In genomic region chr1:175319912-175320230, GRCh38 we compare ENCODE assay signal across 7 cellular contexts.
DNase-seq lines count a peak whose midpoint lies in the region; ATAC-seq, FAIRE-seq and TF ChIP-seq lines count a peak whose summit lies in the region.

No MANE protein-coding gene starts in this region.

- no TSS peak for BruUV-seq in HCT116 (replicated peaks; lab: Mats Ljungman, UMichigan)

- POLR2A ChIA-PET in HCT116 (lab: Charles Lee), result no interaction called here

- H3K4me3 ChIP-seq in HCT116 (replicated peaks in 1 of 2; ENCODE audit: low read depth in 1 of 2, low read length in 2 of 2) (no peak overlapping the region), pancreas (no peak overlapping the region), psoas muscle (no peak overlapping the region)

- H3K27ac ChIP-seq in HCT116 (ENCODE audit: low read depth, low read length) (no peak overlapping the region), pancreas (peak overlapping the region in 3 of 4 donors; percentile 79 to 83 (median 82)), psoas muscle (no peak overlapping the region)

- RAD21 ChIA-PET in HCT116 (lab: Charles Lee; ENCODE audit: low non-redundant PET in 1 of 2, low total read pairs in 2 of 2, uncharacterized antibody in 2 of 2, unreplicated experiment in 2 of 2), result interaction anchor here (0.7 to 2.5 kb wide), 5 partner anchors 164 to 708 kb away, joined by 3 to 15 read pairs (median 7); no protein-coding TSS in a partner anchor

- FAIRE-seq in pancreas (lab: Jason Lieb, UNC), result no peak

- no peak for TF ChIP-seq CTCF in HCT116 (IDR thresholded peaks at IDR 0.05 in 2 of 3, conservative IDR thresholded peaks at IDR 0.05 in 1 of 3; ENCODE audit: borderline replicate concordance in 1 of 3, insufficient read depth in 1 of 3, low read depth in 2 of 3, low read length in 2 of 3)
- peak; percentile 39; the same call in 1 of the 2 replicates for TF ChIP-seq CTCF in LNCAP (IDR thresholded peaks at IDR 0.05)
- TF ChIP-seq CTCF in pancreas (IDR thresholded peaks at IDR 0.05), result no peak
- no peak for TF ChIP-seq CTCF in psoas muscle (IDR thresholded peaks at IDR 0.05)

- no peak overlapping the region for H2AFZ ChIP-seq in HCT116 (ENCODE audit: low read depth, low read length, poor library complexity, severe bottlenecking)

- WGBS in pancreas, 2 donors, result 0 to 10% methylated on average over 1 of the region's 1 CpG
- WGBS in psoas muscle, 3 donors, result 3 to 4% (median 3%) methylated on average over 1 of the region's 1 CpG

- intact Hi-C loops in HCT116 (cut with micrococcal nuclease) (loop anchor here (1.0 to 10.0 kb wide), 3 partner anchors 168 to 545 kb away; no protein-coding TSS in a partner anchor), pancreas (cut with DNase I) (loop anchor here in 2 of 3 donors (5.0 kb wide), 1 partner anchor 168 kb away; no protein-coding TSS in a partner anchor), psoas muscle (cut with DNase I) (loop anchor here (1.0 to 10.0 kb wide), 4 partner anchors 165 to 293 kb away; no protein-coding TSS in a partner anchor)

- ATAC-seq in GM18867 (IDR thresholded peaks at IDR 0.05; ENCODE audit: unreplicated experiment) (peak; percentile 19), HCT116 (peak; percentile 28), pancreas (no peak), psoas muscle (no peak)

- H3K79me2 ChIP-seq in HCT116 (ENCODE audit: insufficient read depth, low read length), result no peaks in the 10 kb centered on the region

- DNase-seq in HCT116 (ENCODE audit: low read depth, low spot score) (no peak), pancreas (no peak), NCI-H526 treated with DMSO at 0.1 percent for 48 hours (lab: John Stamatoyannopoulos, UW) (no peak), psoas muscle (no peak), anterior cingulate cortex (lab: John Stamatoyannopoulos, UW) (no peak)

- H3K9me3 ChIP-seq in HCT116 (ENCODE audit: control insufficient read depth in 1 of 2, insufficient read depth in 1 of 2, low read depth in 1 of 2, low read length in 2 of 2), result no peaks in the 10 kb centered on the region
- H3K9me3 ChIP-seq in pancreas, result no peaks in the 10 kb centered on the region
- no peaks in the 10 kb centered on the region for H3K9me3 ChIP-seq in psoas muscle

- no peaks in the 10 kb centered on the region for H3K9me2 ChIP-seq in HCT116 (ENCODE audit: insufficient read depth)

- H3K9ac ChIP-seq in HCT116 (ENCODE audit: low read length), result no peak overlapping the region

- no peaks in the 10 kb centered on the region for H3K36me3 ChIP-seq in HCT116 (ENCODE audit: control insufficient read depth in 1 of 2, insufficient read depth in 2 of 2, low read length in 2 of 2)
- no peaks in the 10 kb centered on the region for H3K36me3 ChIP-seq in pancreas
- no peaks in the 10 kb centered on the region for H3K36me3 ChIP-seq in psoas muscle (ENCODE audit: insufficient read depth in 1 of 2, low read depth in 1 of 2)

- no peak for TF ChIP-seq POLR2A in HCT116 (IDR thresholded peaks at IDR 0.05; ENCODE audit: borderline replicate concordance, extremely low read depth, insufficient read depth, insufficient read length)

- H3K4me1 ChIP-seq in HCT116 (ENCODE audit: control insufficient read depth in 1 of 2, insufficient read depth in 2 of 2, low read length in 2 of 2) (peaks cover 0 to 12% of the 10 kb centered on the region in 2 experiments; a peak in 2 of 4 replicates), pancreas (peaks cover 23 to 33% (median 29%) of the 10 kb centered on the region in 3 donors), psoas muscle (peaks cover 4% of the 10 kb centered on the region)

- TF ChIP-seq RAD21 in HCT116 (IDR thresholded peaks at IDR 0.05; ENCODE audit: low read depth), result no peak

- no peak overlapping the region for H3K4me2 ChIP-seq in HCT116 (ENCODE audit: low read length)

- no peaks in the 10 kb centered on the region for H4K20me1 ChIP-seq in HCT116 (ENCODE audit: insufficient read depth)

- CTCF ChIA-PET in HCT116 (lab: Charles Lee), result interaction anchor here (1.2 to 7.3 kb wide), 6 partner anchors 12 to 195 kb away, joined by 3 to 140 read pairs (median 10); no protein-coding TSS in a partner anchor

- no peaks in the 10 kb centered on the region for H3K27me3 ChIP-seq in HCT116 (ENCODE audit: insufficient read depth, low read length)
- no peaks in the 10 kb centered on the region for H3K27me3 ChIP-seq in pancreas
- H3K27me3 ChIP-seq in psoas muscle (ENCODE audit: insufficient read depth in 3 of 3, low read length in 2 of 3), result no peaks in the 10 kb centered on the region

TF ChIP-seq in HCT116, 20 proteins besides CTCF, POLR2A, EP300 and RAD21:
- no peak for TF ChIP-seq ZNF274 (IDR thresholded peaks at IDR 0.05; ENCODE audit: low read depth, low read length)
- no peak for TF ChIP-seq SIN3A (IDR thresholded peaks at IDR 0.05; ENCODE audit: low read depth)
- no peak for TF ChIP-seq EZH2 (IDR thresholded peaks at IDR 0.05)
- no peak for TF ChIP-seq JUND (IDR thresholded peaks at IDR 0.05)
- no peak for TF ChIP-seq ELF1 (IDR thresholded peaks at IDR 0.05; ENCODE audit: borderline replicate concordance, low read depth)
- TF ChIP-seq POLR2AphosphoS5 (IDR thresholded peaks at IDR 0.05; ENCODE audit: low read depth, low read length), result no peak
- no peak for TF ChIP-seq SP1 (IDR thresholded peaks at IDR 0.05; ENCODE audit: low read depth)
- TF ChIP-seq ZFX (IDR thresholded peaks at IDR 0.05), result no peak
- TF ChIP-seq TCF7L2 (IDR thresholded peaks at IDR 0.05; ENCODE audit: borderline replicate concordance, extremely low read depth, insufficient read depth, insufficient read length), result no peak
- TF ChIP-seq SRF (IDR thresholded peaks at IDR 0.05; ENCODE audit: low read depth), result no peak
- no peak for TF ChIP-seq EZH2phosphoT487 (IDR thresholded peaks at IDR 0.05; ENCODE audit: borderline replicate concordance)
- TF ChIP-seq REST (IDR thresholded peaks at IDR 0.05; ENCODE audit: low read depth), result no peak
- no peak for TF ChIP-seq CBX3 (IDR thresholded peaks at IDR 0.05; ENCODE audit: low read depth)
- TF ChIP-seq EGR1 (IDR thresholded peaks at IDR 0.05; ENCODE audit: low read depth), result no peak
- TF ChIP-seq, protein P1, sequence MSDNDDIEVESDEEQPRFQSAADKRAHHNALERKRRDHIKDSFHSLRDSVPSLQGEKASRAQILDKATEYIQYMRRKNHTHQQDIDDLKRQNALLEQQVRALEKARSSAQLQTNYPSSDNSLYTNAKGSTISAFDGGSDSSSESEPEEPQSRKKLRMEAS (IDR thresholded peaks at IDR 0.05), result no peak
- TF ChIP-seq, protein P2, sequence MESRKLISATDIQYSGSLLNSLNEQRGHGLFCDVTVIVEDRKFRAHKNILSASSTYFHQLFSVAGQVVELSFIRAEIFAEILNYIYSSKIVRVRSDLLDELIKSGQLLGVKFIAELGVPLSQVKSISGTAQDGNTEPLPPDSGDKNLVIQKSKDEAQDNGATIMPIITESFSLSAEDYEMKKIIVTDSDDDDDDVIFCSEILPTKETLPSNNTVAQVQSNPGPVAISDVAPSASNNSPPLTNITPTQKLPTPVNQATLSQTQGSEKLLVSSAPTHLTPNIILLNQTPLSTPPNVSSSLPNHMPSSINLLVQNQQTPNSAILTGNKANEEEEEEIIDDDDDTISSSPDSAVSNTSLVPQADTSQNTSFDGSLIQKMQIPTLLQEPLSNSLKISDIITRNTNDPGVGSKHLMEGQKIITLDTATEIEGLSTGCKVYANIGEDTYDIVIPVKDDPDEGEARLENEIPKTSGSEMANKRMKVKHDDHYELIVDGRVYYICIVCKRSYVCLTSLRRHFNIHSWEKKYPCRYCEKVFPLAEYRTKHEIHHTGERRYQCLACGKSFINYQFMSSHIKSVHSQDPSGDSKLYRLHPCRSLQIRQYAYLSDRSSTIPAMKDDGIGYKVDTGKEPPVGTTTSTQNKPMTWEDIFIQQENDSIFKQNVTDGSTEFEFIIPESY (IDR thresholded peaks at IDR 0.05; ENCODE audit: extremely low read depth, insufficient replicate concordance, low read length), result no peak
TF ChIP-seq in HCT116: peak in this region for 0.

Comparison
In these comparisons a context has a peak if more than half of its experiments do, and no peak if none do; other contexts are left out.
1. ATAC-seq: peak in GM18867 (single experiment) and HCT116 (single experiment); none in pancreas (0 of 4) and psoas muscle (0 of 4).
2. H3K27ac ChIP-seq: peak in pancreas (3 of 4); none in HCT116 (single experiment) and psoas muscle (single experiment).